ENCODE assay signal across 29 cellular contexts in the genomic region with DNA sequence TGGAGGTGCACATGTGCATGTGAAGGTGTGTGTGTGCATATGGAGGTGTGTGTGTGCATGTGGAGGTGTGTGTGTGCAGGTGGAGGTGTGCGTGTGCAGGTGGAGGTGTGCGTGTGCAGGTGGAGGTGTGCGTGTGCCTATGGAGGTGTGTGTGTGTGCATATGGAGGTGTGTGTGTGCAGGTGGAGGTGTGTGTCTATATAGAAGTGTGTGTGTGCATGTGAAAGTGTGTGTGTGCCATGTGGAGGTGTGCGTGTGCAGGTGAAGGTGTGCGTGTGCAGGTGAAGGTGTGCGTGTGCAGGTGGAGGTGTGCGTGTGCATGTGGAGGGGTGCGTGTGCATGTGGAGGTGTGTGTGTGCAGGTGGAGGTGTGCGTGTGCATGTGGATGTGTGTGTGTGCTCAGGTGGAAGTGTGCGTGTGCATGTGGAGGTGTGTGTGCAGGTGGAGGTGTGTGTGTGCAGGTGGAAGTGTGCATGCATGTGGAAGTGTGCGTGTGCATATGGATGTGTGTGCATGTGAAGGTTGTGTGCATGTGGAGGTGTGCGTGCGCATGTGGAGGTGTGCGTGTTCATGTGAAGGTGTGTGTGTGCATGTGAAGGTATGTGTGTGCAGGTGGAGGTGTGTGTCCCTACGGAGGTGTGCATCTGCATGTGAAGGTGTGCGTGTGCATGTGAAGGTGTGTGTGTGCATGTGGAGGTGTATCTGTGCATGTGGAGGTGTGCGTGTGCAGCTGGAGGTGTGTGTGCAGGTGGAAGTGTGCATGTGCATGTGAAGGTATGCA. TPM values are rescaled to one million over a fixed set of nuclear protein-coding genes. Genes with fewer than 3 reads are reported as not detected.
A peak's percentile ranks its signal among the peaks of the same experiment; 100 is the strongest.
DNase-seq lines count a peak whose midpoint lies in the region; ATAC-seq, FAIRE-seq and TF ChIP-seq lines count a peak whose summit lies in the region.
"Had no signal": no experiment of that assay in that cellular context is flagged by ENCODE, and none has a peak within 500 bp of the region (broad histone marks: within the 10 kb centered on the region; RNA-seq: fewer than 3 reads in every experiment).

No MANE protein-coding gene starts in this region.

- no peak overlapping the region for H3K27ac ChIP-seq in CD4-positive, CD25-positive, alpha-beta regulatory T cell (ENCODE audit: insufficient read depth, low read length, poor library complexity, severe bottlenecking)
- H3K27ac ChIP-seq in GM12878 (ENCODE audit: control insufficient read depth, insufficient read depth) (no peak overlapping the region), neuronal stem cell (replicated peaks; ENCODE audit: low read length) (no peak overlapping the region)

- H2BK5ac ChIP-seq in neuronal stem cell (ENCODE audit: low read length) = no peak overlapping the region

- intact Hi-C loops in GM12878 (cut with micrococcal nuclease; ENCODE audit: unreplicated experiment) = no loop called here

- peak overlapping the region; percentile 3 for H3K14ac ChIP-seq in neuronal stem cell (ENCODE audit: low read length)

- no peak overlapping the region for H2BK12ac ChIP-seq in neuronal stem cell (ENCODE audit: low read length)

- no peak overlapping the region for H2BK120ac ChIP-seq in neuronal stem cell (ENCODE audit: low read depth, low read length)

- peaks cover 14 to 37% (median 32%) of the 10 kb centered on the region in 4 donors for H3K4me1 Mint-ChIP-seq in CD4-positive, CD25-positive, alpha-beta regulatory T cell

- WGBS in GM12878 (ENCODE audit: insufficient coverage, insufficient replicate concordance, low lambda C conversion rate, missing lambda C conversion rate) = 96% methylated on average over 17 of the region's 17 CpGs
- WGBS in neuronal stem cell (ENCODE audit: extremely low coverage in 2 of 2, insufficient read length in 2 of 2, insufficient replicate concordance in 1 of 2), 2 donors = no CpG with 5 or more reads among the region's 17 CpGs

- POLR2A ChIA-PET in GM12878 (lab: Charles Lee) = no interaction called here

- no peak overlapping the region for H3K9ac ChIP-seq in GM12878 (ENCODE audit: control insufficient read depth, insufficient read depth, low read length)
- peak overlapping the region; percentile 68 for H3K9ac ChIP-seq in neuronal stem cell (ENCODE audit: low read depth, low read length, poor library complexity)

- H3K27me3 Mint-ChIP-seq in CD4-positive, CD25-positive, alpha-beta regulatory T cell = no peaks in the 10 kb centered on the region
- H3K27me3 Mint-ChIP-seq: activated CD4-positive, alpha-beta T cell treated with anti-CD3 and anti-CD28 coated beads for 36 hours had no signal

- H3K4ac ChIP-seq in neuronal stem cell (ENCODE audit: low read length) = no peak overlapping the region

- H3K27ac Mint-ChIP-seq in CD4-positive, CD25-positive, alpha-beta regulatory T cell = no peak overlapping the region
- H3K27ac Mint-ChIP-seq: activated CD4-positive, alpha-beta T cell treated with anti-CD3 and anti-CD28 coated beads for 36 hours; HFFc6; progenitor cell of endocrine pancreas; T-helper 1 cell treated with Interleukin-12 subunit alpha and Interleukin-12 subunit beta and Interleukin-4 antibody, amounts not matched to agents 30 μg/mL and 1 μg/mL, for 36 hours had no signal

- peak overlapping the region; percentile 75 for H4K8ac ChIP-seq in neuronal stem cell (ENCODE audit: low read depth, low read length)

- RAD21 ChIA-PET in GM12878 (lab: Charles Lee; ENCODE audit: unreplicated experiment) = interaction anchor here (1.2 to 5.4 kb wide), 3 partner anchors 10 to 57 kb away, joined by 3 to 188 read pairs (median 5); partner anchors contain the start of genes TRAF3IP3 and UTP25

- H3K27me3 ChIP-seq in CD4-positive, CD25-positive, alpha-beta regulatory T cell (ENCODE audit: control insufficient read depth, insufficient read depth, low read length) = no peaks in the 10 kb centered on the region
- H3K27me3 ChIP-seq in GM12878 (replicated peaks in 1 of 2; ENCODE audit: control insufficient read depth in 2 of 2, insufficient read depth in 2 of 2, low read length in 1 of 2) (no peaks in the 10 kb centered on the region), neuronal stem cell (ENCODE audit: control insufficient read depth in 3 of 3, insufficient read depth in 3 of 3, low read depth in 1 of 3, low read length in 3 of 3) (no peaks in the 10 kb centered on the region)
- H3K27me3 ChIP-seq: neutrophil, suprapubic skin had no signal

- H3K23ac ChIP-seq in neuronal stem cell (ENCODE audit: low read depth, low read length, poor library complexity) = peak overlapping the region; percentile 86

- SMC1A ChIA-PET in GM12878 (lab: Charles Lee; ENCODE audit: uncharacterized antibody, unreplicated experiment) = interaction anchor here (4.7 to 5.6 kb wide), 2 partner anchors 17 to 52 kb away, joined by 34 to 282 read pairs; partner anchors contain the start of gene TRAF3IP3

- peaks cover 16% of the 10 kb centered on the region for H3K79me2 ChIP-seq in GM12878 (ENCODE audit: control insufficient read depth, insufficient read depth, low read length)

- H2AK5ac ChIP-seq in neuronal stem cell (ENCODE audit: low read depth, low read length) = no peak overlapping the region

- ATAC-seq in CD4-positive, CD25-positive, alpha-beta regulatory T cell (ENCODE audit: low read depth in 2 of 2) = no peak
- ATAC-seq in GM12878 (no peak), GM21367 (IDR thresholded peaks at IDR 0.05; ENCODE audit: unreplicated experiment) (no peak)
- ATAC-seq: activated CD4-positive, alpha-beta T cell treated with anti-CD3 and anti-CD28 coated beads for 36 hours had no signal

- H3K9me3 Mint-ChIP-seq in CD4-positive, CD25-positive, alpha-beta regulatory T cell = no peaks in the 10 kb centered on the region
- H3K9me3 Mint-ChIP-seq: HFFc6; T-helper 1 cell treated with Interleukin-12 subunit alpha and Interleukin-12 subunit beta and Interleukin-4 antibody, amounts not matched to agents 30 μg/mL and 1 μg/mL, for 36 hours had no signal

- no peaks in the 10 kb centered on the region for H4K20me1 ChIP-seq in GM12878 (ENCODE audit: control insufficient read depth, insufficient read depth)

- H2AFZ ChIP-seq in GM12878 (ENCODE audit: control insufficient read depth, low read depth, low read length) (no peak overlapping the region), neuronal stem cell (ENCODE audit: low read length) (no peak overlapping the region)

- peaks cover 7% of the 10 kb centered on the region for H3K79me1 ChIP-seq in neuronal stem cell (ENCODE audit: low read depth, low read length)

- H3K9me3 ChIP-seq in CD4-positive, CD25-positive, alpha-beta regulatory T cell (ENCODE audit: control insufficient read depth in 2 of 2, low read length in 2 of 2) = no peaks in the 10 kb centered on the region
- no peaks in the 10 kb centered on the region for H3K9me3 ChIP-seq in GM12878 (replicated peaks; ENCODE audit: control insufficient read depth, insufficient read depth, low read length)
- H3K9me3 ChIP-seq in neuronal stem cell (replicated peaks in 1 of 2; ENCODE audit: control insufficient read depth in 2 of 2, insufficient read depth in 1 of 2, low read depth in 1 of 2, low read length in 2 of 2) = peaks cover 0 to 7% of the 10 kb centered on the region in 2 donors
- H3K9me3 ChIP-seq: neutrophil, suprapubic skin had no signal

- H3K4me2 ChIP-seq in GM12878 (ENCODE audit: control insufficient read depth, insufficient read depth) (peak overlapping the region; percentile 96), neuronal stem cell (ENCODE audit: insufficient read depth, low read length, poor library complexity, severe bottlenecking) (no peak overlapping the region)

- DNase-seq in CD4-positive, CD25-positive, alpha-beta regulatory T cell = no peak
- DNase-seq in GM12891 (ENCODE audit: insufficient read length, low spot score) = no peak
- DNase-seq in GM12878 (ENCODE audit: low read depth, low spot score) = no peak
- DNase-seq in neuronal stem cell (ENCODE audit: low spot score) = no peak
- no peak for DNase-seq in NCI-H748 treated with DMSO at 0.1 percent for 48 hours (lab: John Stamatoyannopoulos, UW)
- no peak for DNase-seq in NCI-H1105 treated with DMSO at 0.1 percent for 48 hours (lab: John Stamatoyannopoulos, UW)
- DNase-seq in A172 (ENCODE audit: low spot score) = no peak
- DNase-seq: activated CD4-positive, alpha-beta T cell treated with anti-CD3 and anti-CD28 coated beads for 36 hours; activated CD8-positive, alpha-beta memory T cell treated with anti-CD3 and anti-CD28 coated beads for 24 hours; activated gamma-delta T cell; activated T-cell treated with anti-CD3 and anti-CD28 coated beads, Interleukin-2, amount 50 U/mL, for 1 hour; central memory CD4-positive, alpha-beta T cell; DMS 273 treated with DMSO at 0.1 percent for 48 hours; HFFc6; KBM-7; NCI-H1048; NCI-H187; NCI-H526 treated with DMSO at 0.1 percent for 48 hours; small intestine had no signal

- peak overlapping the region; percentile 91 for H3K4me3 ChIP-seq in CD4-positive, CD25-positive, alpha-beta regulatory T cell (ENCODE audit: low read depth, low read length)
- H3K4me3 ChIP-seq in GM12878 (peak overlapping the region; percentile 72), neuronal stem cell (ENCODE audit: low read length in 2 of 2) (peak overlapping the region in 1 of 2 donors; percentile 71)

- no peak for TF ChIP-seq CTCF in GM12878 (IDR thresholded peaks at IDR 0.05 in 2 of 3, conservative IDR thresholded peaks at IDR 0.05 in 1 of 3; ENCODE audit: control insufficient read depth in 2 of 3, extremely low read depth in 1 of 3, insufficient read depth in 1 of 3, low read depth in 3 of 3, low read length in 3 of 3)

- H3K36me3 ChIP-seq in CD4-positive, CD25-positive, alpha-beta regulatory T cell (ENCODE audit: control insufficient read depth, insufficient read depth, low read length) = peaks cover 53% of the 10 kb centered on the region
- H3K36me3 ChIP-seq in GM12878 (ENCODE audit: control insufficient read depth in 2 of 2, insufficient read depth in 2 of 2, low read length in 1 of 2) (peaks cover 4 to 10% of the 10 kb centered on the region in 2 experiments; a peak in 3 of 4 replicates), neuronal stem cell (replicated peaks in 1 of 2; ENCODE audit: control insufficient read depth in 2 of 2, insufficient read depth in 2 of 2, low read length in 2 of 2) (no peaks in the 10 kb centered on the region)
- H3K36me3 ChIP-seq: suprapubic skin had no signal

- no peak for FAIRE-seq in GM12891 (lab: Jason Lieb, UNC)
- FAIRE-seq in GM12878 (lab: Jason Lieb, UNC) = no peak
- FAIRE-seq: small intestine had no signal

- H3K4me3 Mint-ChIP-seq in CD4-positive, CD25-positive, alpha-beta regulatory T cell = no peak overlapping the region
- H3K4me3 Mint-ChIP-seq: activated CD4-positive, alpha-beta T cell treated with anti-CD3 and anti-CD28 coated beads for 36 hours; HFFc6; T-helper 1 cell treated with Interleukin-12 subunit alpha and Interleukin-12 subunit beta and Interleukin-4 antibody, amounts not matched to agents 30 μg/mL and 1 μg/mL, for 36 hours had no signal

- peaks cover 96% of the 10 kb centered on the region for H3K4me1 ChIP-seq in CD4-positive, CD25-positive, alpha-beta regulatory T cell (ENCODE audit: control insufficient read depth, insufficient read depth, low read length, poor library complexity, severe bottlenecking)
- H3K4me1 ChIP-seq in GM12878 (ENCODE audit: control insufficient read depth, insufficient read depth, low read length) (peaks cover 63% of the 10 kb centered on the region), neuronal stem cell (ENCODE audit: control insufficient read depth in 2 of 2, insufficient read depth in 1 of 2, low read depth in 1 of 2, low read length in 2 of 2) (peaks cover 0 to 4% of the 10 kb centered on the region in 2 donors)

- BruUV-seq in GM12878 (replicated peaks; lab: Mats Ljungman, UMichigan) = no TSS peak

- TF ChIP-seq RAD21 in GM12878 (IDR thresholded peaks at IDR 0.05; ENCODE audit: insufficient read depth, low read depth, low read length) = no peak

- no peak for TF ChIP-seq EP300 in GM12878 (IDR thresholded peaks at IDR 0.05; ENCODE audit: borderline replicate concordance in 1 of 2, control insufficient read depth in 1 of 2, low read depth in 2 of 2, low read length in 2 of 2)

- in situ Hi-C loops in GM12878 (cut with MboI) = no loop called here

- peaks cover 47% of the 10 kb centered on the region for H3K36me3 Mint-ChIP-seq in CD4-positive, CD25-positive, alpha-beta regulatory T cell

- TF ChIP-seq POLR2A in GM12891 (IDR thresholded peaks at IDR 0.05; ENCODE audit: low read depth, low read length) (peak; percentile 52; the same call in 1 of the 2 replicates), GM12878 (IDR thresholded peaks at IDR 0.05; ENCODE audit: low read depth, low read length) (peak; percentile 15; the same call in 1 of the 2 replicates)

- H3K18ac ChIP-seq in neuronal stem cell (ENCODE audit: low read length) = no peak overlapping the region

- no peak overlapping the region for H2BK15ac ChIP-seq in neuronal stem cell (ENCODE audit: low read length)

- peak overlapping the region; percentile 4 for H4K91ac ChIP-seq in neuronal stem cell (ENCODE audit: low read depth, low read length, poor library complexity)

- CTCF ChIA-PET in GM12878 (lab: Yijun Ruan, JAX) = interaction anchor here (1.3 to 5.8 kb wide), 4 partner anchors 16 to 52 kb away, joined by 3 to 117 read pairs (median 70); partner anchors contain the start of gene TRAF3IP3

RNA-seq across cellular contexts. Expression of gene C1orf74, which starts 13.5 kb away (rescaled TPM):
- 0.27 TPM for total RNA-seq in CD4-positive, CD25-positive, alpha-beta regulatory T cell
- polyA plus RNA-seq in CD4-positive, CD25-positive, alpha-beta regulatory T cell = under 1 TPM; 0.07 to 0.56 (median 0.30) TPM
- polyA plus RNA-seq in GM12891 (2012; ENCODE audit: low read depth, missing spikeins) = 1.5 TPM
- total RNA-seq in GM12878 (2013; cell fraction: nucleolus; rRNA removed) = 5.5 and 5.7 TPM in 2 replicates
- total RNA-seq in GM12878 (2014; rRNA removed) (3.4 and 4.4 TPM in 2 replicates), GM12878 (2014; rRNA removed; fragmentation: Illumina TruSeq; extraction: Trizol) (4.0 and 4.4 TPM in 2 replicates), GM12878 (2021) (3.4 and 3.5 TPM in 2 replicates)
- 1.3 TPM for polyA plus RNA-seq in GM12878 (2011; ENCODE audit: low read depth)
- polyA plus RNA-seq in GM12878 (2011; rRNA removed) (3.2 and 3.9 TPM in 2 replicates), GM12878 (2014; fragmentation: Illumina TruSeq; extraction: Trizol) (3.7 and 3.8 TPM in 2 replicates), GM12878 (2014; fragmentation: Nextera tagmentation; extraction: Ambion mirVana) (1 to 10 TPM; 3.4 to 4.4 TPM), GM12878 (2014; rRNA removed) (2.3 and 3.1 TPM in 2 replicates), GM12878 (2016; fragmentation: Nextera tagmentation; extraction: Ambion mirVana) (1 to 10 TPM; 4.6 to 5.5 TPM)
- polyA plus RNA-seq in GM12878 (2011; cell fraction: cytosol; rRNA removed) = 2.4 TPM in 2 replicates
- 2.0 and 2.2 TPM in 2 replicates for polyA plus RNA-seq in GM12878 (2011; cell fraction: nucleus; rRNA removed)
- 1.6 and 2.9 TPM in 2 replicates for polyA plus RNA-seq in GM12878 (2012)
- 6.1 TPM in 2 replicates for polyA minus RNA-seq in GM12878 (2011; rRNA and poly(A)+ RNA removed)
- polyA minus RNA-seq in GM12878 (2011; cell fraction: cytosol; rRNA and poly(A)+ RNA removed) = 1.6 and 2.1 TPM in 2 replicates
- polyA minus RNA-seq in GM12878 (2011; cell fraction: nucleus; rRNA and poly(A)+ RNA removed) = 5.3 and 5.6 TPM in 2 replicates
- polyA plus RNA-seq in neuronal stem cell (2013, experiment 1 of 2) = 2.3 TPM
- polyA plus RNA-seq in neuronal stem cell (2013, experiment 2 of 2) = 2.4 TPM
- total RNA-seq in A172 (2014; rRNA removed; shearing (Covaris generic)) = 5.0 and 6.6 TPM in 2 replicates

RNA-seq across cellular contexts. Expression of gene TRAF3IP3, which starts 15.0 kb away (rescaled TPM):
- 470 TPM for total RNA-seq in CD4-positive, CD25-positive, alpha-beta regulatory T cell
- polyA plus RNA-seq in CD4-positive, CD25-positive, alpha-beta regulatory T cell = 100 to 1,000 TPM; 450 to 594 (median 504) TPM
- 72.5 TPM for polyA plus RNA-seq in GM12891 (2012; ENCODE audit: low read depth, missing spikeins)
- 130 and 146 TPM in 2 replicates for total RNA-seq in GM12878 (2013; cell fraction: nucleolus; rRNA removed)
- total RNA-seq in GM12878 (2014; rRNA removed) = 57.0 and 61.6 TPM in 2 replicates
- total RNA-seq in GM12878 (2014; rRNA removed; fragmentation: Illumina TruSeq; extraction: Trizol) = 78.2 and 81.8 TPM in 2 replicates
- total RNA-seq in GM12878 (2021) = 62.6 and 67.5 TPM in 2 replicates
- polyA plus RNA-seq in GM12878 (2011; ENCODE audit: low read depth) = 53.6 TPM
- polyA plus RNA-seq in GM12878 (2011; rRNA removed) = 119 and 148 TPM in 2 replicates
- polyA plus RNA-seq in GM12878 (2011; cell fraction: cytosol; rRNA removed) = 74.9 and 86.1 TPM in 2 replicates
- 263 and 305 TPM in 2 replicates for polyA plus RNA-seq in GM12878 (2011; cell fraction: nucleus; rRNA removed)
- polyA plus RNA-seq in GM12878 (2012) = 66.3 and 74.1 TPM in 2 replicates
- polyA plus RNA-seq in GM12878 (2014; fragmentation: Illumina TruSeq; extraction: Trizol) = 88.2 and 103 TPM in 2 replicates
- 100 to 1,000 TPM; 117 to 121 TPM for polyA plus RNA-seq in GM12878 (2014; fragmentation: Nextera tagmentation; extraction: Ambion mirVana)
- 64.3 and 83.5 TPM in 2 replicates for polyA plus RNA-seq in GM12878 (2014; rRNA removed)
- polyA plus RNA-seq in GM12878 (2016; fragmentation: Nextera tagmentation; extraction: Ambion mirVana) = 100 to 1,000 TPM; 105 to 115 TPM
- 73.3 and 83.2 TPM in 2 replicates for polyA minus RNA-seq in GM12878 (2011; rRNA and poly(A)+ RNA removed)
- 22.2 and 25.5 TPM in 2 replicates for polyA minus RNA-seq in GM12878 (2011; cell fraction: cytosol; rRNA and poly(A)+ RNA removed)
- polyA minus RNA-seq in GM12878 (2011; cell fraction: nucleus; rRNA and poly(A)+ RNA removed) = 105 and 127 TPM in 2 replicates
- polyA plus RNA-seq in neuronal stem cell (2013, experiment 1 of 2) = not detected
- polyA plus RNA-seq in neuronal stem cell (2013, experiment 2 of 2) = not detected
- total RNA-seq in A172 (2014; rRNA removed; shearing (Covaris generic)) = not detected in 2 replicates
- total RNA-seq: dermis blood vessel endothelial cell, endothelial cell of umbilical vein, lung microvascular endothelial cell, progenitor cell of endocrine pancreas, RPMI7951 had no signal
- polyA plus RNA-seq: endothelial cell of umbilical vein had no signal

RNA-seq across cellular contexts. Expression of gene IRF6, which starts 35.1 kb away (rescaled TPM):
- 0.86 TPM for total RNA-seq in CD4-positive, CD25-positive, alpha-beta regulatory T cell
- polyA plus RNA-seq in CD4-positive, CD25-positive, alpha-beta regulatory T cell = 1 to 10 TPM in 2 of 4 donors, under 1 TPM in 2; 0.21 to 1.9 (median 0.93) TPM
- 1.1 TPM for polyA plus RNA-seq in GM12891 (2012; ENCODE audit: low read depth, missing spikeins)
- total RNA-seq in GM12878 (2013; cell fraction: nucleolus; rRNA removed) = not detected in 2 replicates
- total RNA-seq in GM12878 (2014; rRNA removed) = 0.05 TPM in 1 of 2 replicates, not detected in the other
- 0.04 and 0.09 TPM in 2 replicates for total RNA-seq in GM12878 (2014; rRNA removed; fragmentation: Illumina TruSeq; extraction: Trizol)
- total RNA-seq in GM12878 (2021) = 0.10 and 0.21 TPM in 2 replicates
- 0.20 TPM for polyA plus RNA-seq in GM12878 (2011; ENCODE audit: low read depth)
- 0.46 and 0.50 TPM in 2 replicates for polyA plus RNA-seq in GM12878 (2011; rRNA removed)
- polyA plus RNA-seq in GM12878 (2011; cell fraction: cytosol; rRNA removed) = 0.23 and 0.37 TPM in 2 replicates
- polyA plus RNA-seq in GM12878 (2011; cell fraction: nucleus; rRNA removed) = 0.27 and 0.53 TPM in 2 replicates
- polyA plus RNA-seq in GM12878 (2012) = 0.24 and 0.35 TPM in 2 replicates
- polyA plus RNA-seq in GM12878 (2014; fragmentation: Illumina TruSeq; extraction: Trizol) = 0.12 and 0.30 TPM in 2 replicates
- under 1 TPM; 0.04 to 0.05 TPM for polyA plus RNA-seq in GM12878 (2014; fragmentation: Nextera tagmentation; extraction: Ambion mirVana)
- 0.11 and 0.22 TPM in 2 replicates for polyA plus RNA-seq in GM12878 (2014; rRNA removed)
- under 1 TPM; 0.06 to 0.09 TPM for polyA plus RNA-seq in GM12878 (2016; fragmentation: Nextera tagmentation; extraction: Ambion mirVana)
- 0.66 and 0.67 TPM in 2 replicates for polyA minus RNA-seq in GM12878 (2011; rRNA and poly(A)+ RNA removed)
- polyA minus RNA-seq in GM12878 (2011; cell fraction: cytosol; rRNA and poly(A)+ RNA removed) = 1.3 TPM in 1 of 2 replicates, not detected in the other
- 0.10 TPM in 1 of 2 replicates, not detected in the other for polyA minus RNA-seq in GM12878 (2011; cell fraction: nucleus; rRNA and poly(A)+ RNA removed)
- 0.01 TPM for polyA plus RNA-seq in neuronal stem cell (2013, experiment 1 of 2)
- polyA plus RNA-seq in neuronal stem cell (2013, experiment 2 of 2) = 0.03 TPM
- total RNA-seq in A172 (2014; rRNA removed; shearing (Covaris generic)) = 0.02 TPM in 1 of 2 replicates, not detected in the other
- total RNA-seq: SK-MEL-5 had no signal

RNA-seq across cellular contexts. Expression of gene UTP25, which starts 56.9 kb away (rescaled TPM):
- total RNA-seq in CD4-positive, CD25-positive, alpha-beta regulatory T cell = 7.4 TPM
- 1 to 10 TPM; 2.4 to 4.3 (median 3.1) TPM for polyA plus RNA-seq in CD4-positive, CD25-positive, alpha-beta regulatory T cell
- 2.5 TPM for polyA plus RNA-seq in GM12891 (2012; ENCODE audit: low read depth, missing spikeins)
- total RNA-seq in GM12878 (2013; cell fraction: nucleolus; rRNA removed) = 35.9 and 38.6 TPM in 2 replicates
- 8.9 and 9.0 TPM in 2 replicates for total RNA-seq in GM12878 (2014; rRNA removed)
- 10.2 and 10.6 TPM in 2 replicates for total RNA-seq in GM12878 (2014; rRNA removed; fragmentation: Illumina TruSeq; extraction: Trizol)
- 6.5 and 7.4 TPM in 2 replicates for total RNA-seq in GM12878 (2021)
- 2.9 TPM for polyA plus RNA-seq in GM12878 (2011; ENCODE audit: low read depth)
- 13.3 and 14.8 TPM in 2 replicates for polyA plus RNA-seq in GM12878 (2011; rRNA removed)
- polyA plus RNA-seq in GM12878 (2011; cell fraction: cytosol; rRNA removed) = 7.4 TPM in 2 replicates
- polyA plus RNA-seq in GM12878 (2011; cell fraction: nucleus; rRNA removed) = 12.4 and 13.0 TPM in 2 replicates
- polyA plus RNA-seq in GM12878 (2012) = 3.9 and 4.5 TPM in 2 replicates
- 9.4 and 10.8 TPM in 2 replicates for polyA plus RNA-seq in GM12878 (2014; fragmentation: Illumina TruSeq; extraction: Trizol)
- polyA plus RNA-seq in GM12878 (2014; fragmentation: Nextera tagmentation; extraction: Ambion mirVana) = 1 to 10 TPM; 3.0 TPM
- polyA plus RNA-seq in GM12878 (2014; rRNA removed) = 5.0 and 6.2 TPM in 2 replicates
- 1 to 10 TPM; 7.9 to 9.4 TPM for polyA plus RNA-seq in GM12878 (2016; fragmentation: Nextera tagmentation; extraction: Ambion mirVana)
- polyA minus RNA-seq in GM12878 (2011; rRNA and poly(A)+ RNA removed) = 15.6 and 17.8 TPM in 2 replicates
- 3.8 and 3.9 TPM in 2 replicates for polyA minus RNA-seq in GM12878 (2011; cell fraction: cytosol; rRNA and poly(A)+ RNA removed)
- polyA minus RNA-seq in GM12878 (2011; cell fraction: nucleus; rRNA and poly(A)+ RNA removed) = 17.8 and 22.8 TPM in 2 replicates
- polyA plus RNA-seq in neuronal stem cell (2013, experiment 1 of 2) = 2.7 TPM
- polyA plus RNA-seq in neuronal stem cell (2013, experiment 2 of 2) = 2.8 TPM
- total RNA-seq in A172 (2014; rRNA removed; shearing (Covaris generic)) = 12.1 and 15.9 TPM in 2 replicates

Comparison
In these comparisons a context has a peak if more than half of its experiments do, and no peak if none do; other contexts are left out.
1. RNA of gene TRAF3IP3, which starts 15.0 kb away (total RNA-seq): 470 TPM in CD4-positive, CD25-positive, alpha-beta regulatory T cell (single experiment) and 57.0 to 146 TPM in GM12878; not detected in A172; every median in the first group is over 10 times any median in the second.